ENCODE assay signal across 18 cellular contexts in genomic region chr11:46055371-46055770, GRCh38.
DNase-seq lines count a peak whose midpoint lies in the region; ATAC-seq and TF ChIP-seq lines count a peak whose summit lies in the region.
"Had no signal": no experiment of that assay in that cellular context is flagged by ENCODE, and none has a peak within 500 bp of the region (broad histone marks: within the 10 kb centered on the region; RNA-seq: fewer than 3 reads in every experiment).

No MANE protein-coding gene starts in this region.

- no peaks in the 10 kb centered on the region for H3K9me3 ChIP-seq in Loucy (ENCODE audit: insufficient read depth, low read depth, low read length)
- no peaks in the 10 kb centered on the region for H3K9me3 ChIP-seq in fibroblast of lung (ENCODE audit: control insufficient read depth, insufficient read depth, low read depth, low read length)
- H3K9me3 ChIP-seq in mucosa of descending colon: no peaks in the 10 kb centered on the region
- H3K9me3 ChIP-seq: ascending aorta, prostate gland had no signal

- no peaks in the 10 kb centered on the region for H4K20me1 ChIP-seq in Loucy (ENCODE audit: insufficient read depth, low read length, poor library complexity, severe bottlenecking)
- no peaks in the 10 kb centered on the region for H4K20me1 ChIP-seq in fibroblast of lung (ENCODE audit: control insufficient read depth, extremely low read depth, insufficient read depth, low read length)

- ATAC-seq in mucosa of descending colon (peak; percentile 73), GM18520 (IDR thresholded peaks at IDR 0.05; ENCODE audit: unreplicated experiment) (no peak)
- ATAC-seq: activated T-cell treated with anti-CD3 and anti-CD28 coated beads, Interleukin-2, amount 50 U/mL, for 4 hours; Panc1; T-cell had no signal

- no peak overlapping the region for H2AFZ ChIP-seq in Loucy (ENCODE audit: low read length)
- no peak overlapping the region for H2AFZ ChIP-seq in fibroblast of lung (ENCODE audit: low read length)

- peaks cover 3% of the 10 kb centered on the region; the same call in 1 of the 2 replicates for H3F3A ChIP-seq in Loucy (ENCODE audit: low read depth)

- peaks cover 9% of the 10 kb centered on the region; the same call in 1 of the 2 replicates for H3K79me2 ChIP-seq in Loucy (ENCODE audit: insufficient read depth, low read length)
- no peaks in the 10 kb centered on the region for H3K79me2 ChIP-seq in fibroblast of lung (ENCODE audit: control insufficient read depth, insufficient read depth, low read length)

- H3K36me3 ChIP-seq in Loucy (ENCODE audit: insufficient read depth, low read length): peaks cover 13% of the 10 kb centered on the region; the same call in 1 of the 2 replicates
- no peaks in the 10 kb centered on the region for H3K36me3 ChIP-seq in fibroblast of lung (ENCODE audit: control insufficient read depth, insufficient read depth, low read length)
- no peaks in the 10 kb centered on the region for H3K36me3 ChIP-seq in mucosa of descending colon (ENCODE audit: low read depth)
- H3K36me3 ChIP-seq: ascending aorta, prostate gland had no signal

- no peaks in the 10 kb centered on the region for H3K27me3 ChIP-seq in Loucy (ENCODE audit: insufficient read depth, low read length, poor library complexity, severe bottlenecking)
- no peaks in the 10 kb centered on the region for H3K27me3 ChIP-seq in fibroblast of lung (ENCODE audit: control insufficient read depth, insufficient read depth, low read length)
- H3K27me3 ChIP-seq: ascending aorta had no signal

- no peaks in the 10 kb centered on the region for H3K9me2 ChIP-seq in Loucy (replicated peaks; ENCODE audit: low read depth, low read length)

- no peak overlapping the region for H3K27ac ChIP-seq in fibroblast of lung (ENCODE audit: insufficient read depth, low read length)
- H3K27ac ChIP-seq: ascending aorta, C4-2B, prostate gland had no signal

- intact Hi-C loops in mucosa of descending colon (cut with DNase I, micrococcal nuclease): no loop called here

- no peak overlapping the region for H3K9ac ChIP-seq in Loucy (ENCODE audit: low read depth, low read length, poor library complexity, severe bottlenecking)
- no peak overlapping the region for H3K9ac ChIP-seq in fibroblast of lung (ENCODE audit: insufficient read depth, low read length)

- DNase-seq in EH (ENCODE audit: low read depth) (peak; percentile 62), fibroblast of lung (ENCODE audit: low read depth in 2 of 2) (peak; percentile 47 to 76), mucosa of descending colon (no peak), NCI-H2107 treated with DMSO at 0.1 percent for 48 hours (lab: John Stamatoyannopoulos, UW; ENCODE audit: unreplicated experiment) (no peak), hepatic stellate cell (ENCODE audit: low spot score) (no peak)
- DNase-seq in activated CD8-positive, alpha-beta memory T cell treated with anti-CD3 and anti-CD28 coated beads, Interleukin-2, amount 50 U/mL, for 4 hours: no peak
- DNase-seq: activated CD4-positive, alpha-beta T cell treated with anti-CD3 and anti-CD28 coated beads for 48 hours; activated T-cell treated with anti-CD3 and anti-CD28 coated beads, Interleukin-2, amount 50 U/mL, for 4 hours; MV-4-11; NCI-H345; stimulated activated CD4-positive, alpha-beta T cell treated with anti-CD3 and anti-CD28 coated beads, Interleukin-1b, Interleukin-23, amount 100 ng/mL, for 48 hours; T-cell had no signal

- H3K4me2 ChIP-seq in Loucy (ENCODE audit: low read depth, low read length, poor library complexity, severe bottlenecking): peak overlapping the region; percentile 46
- no peak overlapping the region for H3K4me2 ChIP-seq in fibroblast of lung (ENCODE audit: extremely low read depth, insufficient read depth, low read length)

- H3K4me3 ChIP-seq in Loucy (ENCODE audit: low read length, poor library complexity, severe bottlenecking) (no peak overlapping the region), fibroblast of lung (replicated peaks in 1 of 4; ENCODE audit: control extremely low read depth in 1 of 4, insufficient read depth in 1 of 4, low read depth in 3 of 4, low read length in 4 of 4) (no peak overlapping the region), mucosa of descending colon (no peak overlapping the region)
- H3K4me3 ChIP-seq: ascending aorta, prostate gland had no signal

- H3K4me1 ChIP-seq in Loucy (ENCODE audit: insufficient read depth, low read length, poor library complexity, severe bottlenecking) (peaks cover 26% of the 10 kb centered on the region), fibroblast of lung (ENCODE audit: control insufficient read depth, extremely low read depth, insufficient read depth, low read length) (peaks cover under 1% of the 10 kb centered on the region), mucosa of descending colon (ENCODE audit: low read depth) (no peaks in the 10 kb centered on the region)
- H3K4me1 ChIP-seq: prostate gland had no signal

- TF ChIP-seq CTCF in Loucy (conservative IDR thresholded peaks at IDR 0.05; ENCODE audit: low read length): no peak
- no peak for TF ChIP-seq CTCF in fibroblast of lung (conservative IDR thresholded peaks at IDR 0.05 in 1 of 2, IDR thresholded peaks at IDR 0.05 in 1 of 2; ENCODE audit: low read depth in 1 of 2, low read length in 2 of 2)
- TF ChIP-seq CTCF in mucosa of descending colon (IDR thresholded peaks at IDR 0.05): no peak

Comparison
In these comparisons a context has a peak if more than half of its experiments do, and no peak if none do; other contexts are left out.
1. DNase-seq: peak in EH (single experiment) and fibroblast of lung (2 of 2); none in mucosa of descending colon (0 of 3), NCI-H2107 treated with DMSO at 0.1 percent for 48 hours (single experiment), activated CD8-positive, alpha-beta memory T cell treated with anti-CD3 and anti-CD28 coated beads, Interleukin-2, amount 50 U/mL, for 4 hours (single experiment) and hepatic stellate cell (single experiment).